In the genomic region with DNA sequence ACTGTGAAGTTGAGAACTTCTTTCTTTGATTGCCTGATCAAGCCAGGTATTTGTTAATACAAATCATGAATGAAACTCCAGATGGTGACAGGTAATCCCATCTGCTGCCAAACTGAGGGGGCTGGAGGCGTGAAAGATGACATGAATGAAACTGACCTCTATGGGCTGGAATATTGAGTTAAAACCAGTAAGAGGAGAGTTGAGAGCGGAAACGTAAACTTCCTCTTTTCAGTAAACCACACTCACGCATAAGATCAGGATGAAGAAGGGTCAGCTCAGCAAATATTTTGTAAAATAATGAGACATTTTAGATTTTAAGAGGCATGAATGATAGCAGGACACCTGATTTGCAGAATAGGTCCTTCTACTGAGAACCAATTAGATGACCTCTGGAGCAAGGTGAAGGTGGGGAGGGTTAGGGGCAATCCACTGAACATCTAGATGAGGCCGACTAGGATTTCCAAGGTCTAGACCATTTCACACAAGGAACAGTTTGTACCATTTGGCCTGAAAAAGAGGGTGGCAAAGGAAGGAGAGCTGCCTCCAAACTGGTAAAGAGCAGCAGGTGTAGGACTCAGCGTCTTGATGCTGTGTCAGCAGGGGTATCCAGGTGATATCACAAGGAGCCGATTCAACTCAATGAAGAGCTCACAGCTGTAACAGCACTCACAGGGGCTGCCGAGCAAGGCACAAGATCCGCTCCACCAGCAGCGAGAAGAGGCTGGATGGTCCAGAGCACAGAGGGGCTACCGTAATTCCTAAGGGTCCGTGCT, we compare ENCODE assay signal across 1 cellular context.
TF ChIP-seq lines count a peak whose summit lies in the region.

No MANE protein-coding gene starts in this region.

TF ChIP-seq in WTC11, 78 proteins besides CTCF, POLR2A, EP300 and RAD21 (continued from another document):
- TF ChIP-seq, protein P1, sequence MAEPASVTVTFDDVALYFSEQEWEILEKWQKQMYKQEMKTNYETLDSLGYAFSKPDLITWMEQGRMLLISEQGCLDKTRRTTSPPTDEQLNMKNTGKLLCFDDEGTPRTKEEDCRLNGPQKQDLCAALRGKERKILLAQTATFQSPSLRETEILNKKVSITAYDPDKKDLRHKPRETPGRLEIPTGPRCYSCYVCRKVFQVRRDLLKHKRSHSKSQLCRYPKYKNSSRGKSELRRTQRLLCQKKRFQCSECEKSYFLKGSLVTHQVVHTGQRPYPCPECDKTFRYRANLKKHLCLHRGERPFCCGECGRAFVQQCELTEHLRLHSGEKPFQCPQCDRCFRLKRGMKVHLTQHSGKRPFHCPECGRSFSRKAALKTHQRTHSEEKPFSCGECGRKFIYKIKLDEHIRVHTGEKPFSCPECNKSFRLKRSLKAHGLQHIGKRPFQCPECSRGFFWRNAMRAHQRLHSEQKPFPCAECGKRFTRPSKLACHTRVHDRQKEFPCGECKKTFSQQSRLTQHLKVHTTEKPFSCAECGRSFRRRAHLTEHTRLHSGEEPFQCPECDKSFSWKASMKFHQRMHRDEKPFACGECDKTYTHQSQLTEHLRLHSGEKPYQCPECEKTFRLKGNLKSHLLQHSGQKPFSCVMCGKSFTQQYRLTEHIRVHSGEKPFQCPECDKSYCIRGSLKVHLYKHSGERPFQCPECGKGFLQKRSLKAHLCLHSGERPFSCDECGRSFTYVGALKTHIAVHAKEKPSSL (CRISPR knock-in tag; conservative IDR thresholded peaks at IDR 0.05) = no peak
- TF ChIP-seq, protein P2, sequence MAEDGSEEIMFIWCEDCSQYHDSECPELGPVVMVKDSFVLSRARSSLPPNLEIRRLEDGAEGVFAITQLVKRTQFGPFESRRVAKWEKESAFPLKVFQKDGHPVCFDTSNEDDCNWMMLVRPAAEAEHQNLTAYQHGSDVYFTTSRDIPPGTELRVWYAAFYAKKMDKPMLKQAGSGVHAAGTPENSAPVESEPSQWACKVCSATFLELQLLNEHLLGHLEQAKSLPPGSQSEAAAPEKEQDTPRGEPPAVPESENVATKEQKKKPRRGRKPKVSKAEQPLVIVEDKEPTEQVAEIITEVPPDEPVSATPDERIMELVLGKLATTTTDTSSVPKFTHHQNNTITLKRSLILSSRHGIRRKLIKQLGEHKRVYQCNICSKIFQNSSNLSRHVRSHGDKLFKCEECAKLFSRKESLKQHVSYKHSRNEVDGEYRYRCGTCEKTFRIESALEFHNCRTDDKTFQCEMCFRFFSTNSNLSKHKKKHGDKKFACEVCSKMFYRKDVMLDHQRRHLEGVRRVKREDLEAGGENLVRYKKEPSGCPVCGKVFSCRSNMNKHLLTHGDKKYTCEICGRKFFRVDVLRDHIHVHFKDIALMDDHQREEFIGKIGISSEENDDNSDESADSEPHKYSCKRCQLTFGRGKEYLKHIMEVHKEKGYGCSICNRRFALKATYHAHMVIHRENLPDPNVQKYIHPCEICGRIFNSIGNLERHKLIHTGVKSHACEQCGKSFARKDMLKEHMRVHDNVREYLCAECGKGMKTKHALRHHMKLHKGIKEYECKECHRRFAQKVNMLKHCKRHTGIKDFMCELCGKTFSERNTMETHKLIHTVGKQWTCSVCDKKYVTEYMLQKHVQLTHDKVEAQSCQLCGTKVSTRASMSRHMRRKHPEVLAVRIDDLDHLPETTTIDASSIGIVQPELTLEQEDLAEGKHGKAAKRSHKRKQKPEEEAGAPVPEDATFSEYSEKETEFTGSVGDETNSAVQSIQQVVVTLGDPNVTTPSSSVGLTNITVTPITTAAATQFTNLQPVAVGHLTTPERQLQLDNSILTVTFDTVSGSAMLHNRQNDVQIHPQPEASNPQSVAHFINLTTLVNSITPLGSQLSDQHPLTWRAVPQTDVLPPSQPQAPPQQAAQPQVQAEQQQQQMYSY (CRISPR knock-in tag; IDR thresholded peaks at IDR 0.05) = no peak
- TF ChIP-seq TEAD4 (CRISPR knock-in tag; IDR thresholded peaks at IDR 0.05) = no peak
TF ChIP-seq in WTC11: peak in this region for 0.
